1 cellular context compared by ENCODE assay signal in the genomic region with DNA sequence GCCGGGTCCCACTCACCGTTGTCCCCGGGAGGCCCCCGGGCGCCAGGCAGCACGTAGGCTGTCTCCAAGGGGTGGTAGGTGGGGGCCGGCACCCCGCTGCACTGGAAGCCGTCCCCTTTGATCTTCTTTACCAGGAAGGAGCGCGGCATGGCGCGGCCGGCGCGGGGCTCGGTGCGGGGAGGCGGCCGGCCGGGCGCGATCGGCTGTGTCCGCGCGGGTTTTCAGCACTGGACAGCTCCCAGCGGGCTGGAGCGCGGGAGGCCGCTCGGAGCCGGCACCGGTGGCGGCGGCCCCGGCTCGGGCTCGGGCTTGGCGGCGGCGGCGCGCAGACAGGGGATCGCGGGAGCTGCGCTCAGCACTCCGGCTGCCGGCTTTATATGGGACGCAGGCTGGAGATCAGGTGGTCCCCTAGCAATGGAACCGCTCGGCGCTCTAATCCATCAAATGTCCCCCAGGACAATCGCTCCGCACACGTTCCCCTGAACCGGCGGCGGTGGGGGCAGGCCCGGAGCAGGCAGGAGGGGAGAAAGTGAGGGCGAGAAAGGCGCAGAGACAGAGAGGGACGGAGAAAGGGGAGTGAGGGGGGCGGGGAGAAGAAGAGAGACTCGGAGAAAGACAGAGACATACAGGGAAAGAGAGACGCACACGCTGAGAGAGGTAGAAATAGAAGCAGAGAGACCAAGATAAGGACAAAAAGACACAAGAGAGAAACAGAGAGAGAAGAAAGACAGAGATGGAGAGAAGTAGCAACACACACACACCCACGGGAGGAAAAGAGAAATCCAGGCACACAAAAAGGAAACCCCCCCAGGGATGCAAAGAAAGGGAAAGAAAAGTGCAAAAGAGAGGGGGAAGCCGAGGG.
TF ChIP-seq lines count a peak whose summit lies in the region.

A gene (minus strand): TSS at position 350 of the 862 bp plus-strand sequence. CDS start 201 bp downstream, at position 149.

TF ChIP-seq in HepG2, 621 proteins besides CTCF, POLR2A, EP300 and RAD21 (continued from another document and continues in another):
- no peak for TF ChIP-seq ZNF33A (CRISPR knock-in tag; IDR thresholded peaks at IDR 0.05; ENCODE audit: borderline replicate concordance)
- TF ChIP-seq SYNCRIP (IDR thresholded peaks at IDR 0.05; ENCODE audit: insufficient read depth, low read depth, low read length): no peak
- TF ChIP-seq CBX2 (IDR thresholded peaks at IDR 0.05; ENCODE audit: low read depth, low read length): no peak
- peak; percentile 97 for TF ChIP-seq CBX2 (CRISPR knock-in tag; IDR thresholded peaks at IDR 0.05; ENCODE audit: low read depth)
- TF ChIP-seq ZNF12 (CRISPR knock-in tag; IDR thresholded peaks at IDR 0.05): peak; percentile 33; the same call in 1 of the 2 replicates
- TF ChIP-seq ZNF121 (CRISPR knock-in tag; IDR thresholded peaks at IDR 0.05): peak; percentile 43; the same call in 1 of the 2 replicates
- TF ChIP-seq MYC (CRISPR knock-in tag; IDR thresholded peaks at IDR 0.05; ENCODE audit: borderline replicate concordance): 0 out of 2 replicates have a peak, but pooled peaks have one; percentile 51
- TF ChIP-seq, protein P1, sequence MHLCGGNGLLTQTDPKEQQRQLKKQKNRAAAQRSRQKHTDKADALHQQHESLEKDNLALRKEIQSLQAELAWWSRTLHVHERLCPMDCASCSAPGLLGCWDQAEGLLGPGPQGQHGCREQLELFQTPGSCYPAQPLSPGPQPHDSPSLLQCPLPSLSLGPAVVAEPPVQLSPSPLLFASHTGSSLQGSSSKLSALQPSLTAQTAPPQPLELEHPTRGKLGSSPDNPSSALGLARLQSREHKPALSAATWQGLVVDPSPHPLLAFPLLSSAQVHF (CRISPR knock-in tag; IDR thresholded peaks at IDR 0.05): peak; percentile 94
- TF ChIP-seq ARID2 (CRISPR knock-in tag; IDR thresholded peaks at IDR 0.05; ENCODE audit: borderline replicate concordance): peak; percentile 67; the same call in 1 of the 2 replicates
- TF ChIP-seq SIX1 (CRISPR knock-in tag; IDR thresholded peaks at IDR 0.05; ENCODE audit: borderline replicate concordance): 0 out of 2 replicates have a peak, but pooled peaks have one; percentile 55
- TF ChIP-seq, protein P2, sequence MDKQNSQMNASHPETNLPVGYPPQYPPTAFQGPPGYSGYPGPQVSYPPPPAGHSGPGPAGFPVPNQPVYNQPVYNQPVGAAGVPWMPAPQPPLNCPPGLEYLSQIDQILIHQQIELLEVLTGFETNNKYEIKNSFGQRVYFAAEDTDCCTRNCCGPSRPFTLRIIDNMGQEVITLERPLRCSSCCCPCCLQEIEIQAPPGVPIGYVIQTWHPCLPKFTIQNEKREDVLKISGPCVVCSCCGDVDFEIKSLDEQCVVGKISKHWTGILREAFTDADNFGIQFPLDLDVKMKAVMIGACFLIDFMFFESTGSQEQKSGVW (CRISPR knock-in tag; IDR thresholded peaks at IDR 0.05; ENCODE audit: borderline replicate concordance): peak; percentile 88; the same call in 1 of the 2 replicates
- peak; percentile 94 for TF ChIP-seq ZNF672 (CRISPR knock-in tag; IDR thresholded peaks at IDR 0.05)
- TF ChIP-seq HMG20B (CRISPR knock-in tag; conservative IDR thresholded peaks at IDR 0.05): no peak
- no peak for TF ChIP-seq LCORL (IDR thresholded peaks at IDR 0.05)
- no peak for TF ChIP-seq LCORL (CRISPR knock-in tag; IDR thresholded peaks at IDR 0.05)
- peak; percentile 93; the same call in 1 of the 2 replicates for TF ChIP-seq ZNF782 (CRISPR knock-in tag; IDR thresholded peaks at IDR 0.05; ENCODE audit: borderline replicate concordance)
- TF ChIP-seq, protein P3, sequence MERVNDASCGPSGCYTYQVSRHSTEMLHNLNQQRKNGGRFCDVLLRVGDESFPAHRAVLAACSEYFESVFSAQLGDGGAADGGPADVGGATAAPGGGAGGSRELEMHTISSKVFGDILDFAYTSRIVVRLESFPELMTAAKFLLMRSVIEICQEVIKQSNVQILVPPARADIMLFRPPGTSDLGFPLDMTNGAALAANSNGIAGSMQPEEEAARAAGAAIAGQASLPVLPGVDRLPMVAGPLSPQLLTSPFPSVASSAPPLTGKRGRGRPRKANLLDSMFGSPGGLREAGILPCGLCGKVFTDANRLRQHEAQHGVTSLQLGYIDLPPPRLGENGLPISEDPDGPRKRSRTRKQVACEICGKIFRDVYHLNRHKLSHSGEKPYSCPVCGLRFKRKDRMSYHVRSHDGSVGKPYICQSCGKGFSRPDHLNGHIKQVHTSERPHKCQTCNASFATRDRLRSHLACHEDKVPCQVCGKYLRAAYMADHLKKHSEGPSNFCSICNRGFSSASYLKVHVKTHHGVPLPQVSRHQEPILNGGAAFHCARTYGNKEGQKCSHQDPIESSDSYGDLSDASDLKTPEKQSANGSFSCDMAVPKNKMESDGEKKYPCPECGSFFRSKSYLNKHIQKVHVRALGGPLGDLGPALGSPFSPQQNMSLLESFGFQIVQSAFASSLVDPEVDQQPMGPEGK (CRISPR knock-in tag; IDR thresholded peaks at IDR 0.05): peak; percentile 32; the same call in 1 of the 2 replicates
- TF ChIP-seq, protein P4, sequence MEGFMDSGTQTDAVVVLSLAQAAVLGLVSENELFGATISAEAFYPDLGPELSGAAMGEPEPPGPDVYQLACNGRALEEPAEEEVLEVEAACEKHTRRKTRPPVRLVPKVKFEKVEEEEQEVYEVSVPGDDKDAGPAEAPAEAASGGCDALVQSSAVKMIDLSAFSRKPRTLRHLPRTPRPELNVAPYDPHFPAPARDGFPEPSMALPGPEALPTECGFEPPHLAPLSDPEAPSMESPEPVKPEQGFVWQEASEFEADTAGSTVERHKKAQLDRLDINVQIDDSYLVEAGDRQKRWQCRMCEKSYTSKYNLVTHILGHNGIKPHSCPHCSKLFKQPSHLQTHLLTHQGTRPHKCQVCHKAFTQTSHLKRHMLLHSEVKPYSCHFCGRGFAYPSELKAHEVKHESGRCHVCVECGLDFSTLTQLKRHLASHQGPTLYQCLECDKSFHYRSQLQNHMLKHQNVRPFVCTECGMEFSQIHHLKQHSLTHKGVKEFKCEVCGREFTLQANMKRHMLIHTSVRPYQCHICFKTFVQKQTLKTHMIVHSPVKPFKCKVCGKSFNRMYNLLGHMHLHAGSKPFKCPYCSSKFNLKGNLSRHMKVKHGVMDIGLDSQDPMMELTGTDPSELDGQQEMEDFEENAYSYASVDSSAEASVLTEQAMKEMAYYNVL (CRISPR knock-in tag; IDR thresholded peaks at IDR 0.05; ENCODE audit: borderline replicate concordance): no peak
- TF ChIP-seq, protein P5, sequence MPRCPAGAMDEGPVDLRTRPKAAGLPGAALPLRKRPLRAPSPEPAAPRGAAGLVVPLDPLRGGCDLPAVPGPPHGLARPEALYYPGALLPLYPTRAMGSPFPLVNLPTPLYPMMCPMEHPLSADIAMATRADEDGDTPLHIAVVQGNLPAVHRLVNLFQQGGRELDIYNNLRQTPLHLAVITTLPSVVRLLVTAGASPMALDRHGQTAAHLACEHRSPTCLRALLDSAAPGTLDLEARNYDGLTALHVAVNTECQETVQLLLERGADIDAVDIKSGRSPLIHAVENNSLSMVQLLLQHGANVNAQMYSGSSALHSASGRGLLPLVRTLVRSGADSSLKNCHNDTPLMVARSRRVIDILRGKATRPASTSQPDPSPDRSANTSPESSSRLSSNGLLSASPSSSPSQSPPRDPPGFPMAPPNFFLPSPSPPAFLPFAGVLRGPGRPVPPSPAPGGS (CRISPR knock-in tag; IDR thresholded peaks at IDR 0.05): peak; percentile 100
- TF ChIP-seq ZNF616 (CRISPR knock-in tag; IDR thresholded peaks at IDR 0.05; ENCODE audit: low read depth): peak; percentile 97
- TF ChIP-seq, protein P6, sequence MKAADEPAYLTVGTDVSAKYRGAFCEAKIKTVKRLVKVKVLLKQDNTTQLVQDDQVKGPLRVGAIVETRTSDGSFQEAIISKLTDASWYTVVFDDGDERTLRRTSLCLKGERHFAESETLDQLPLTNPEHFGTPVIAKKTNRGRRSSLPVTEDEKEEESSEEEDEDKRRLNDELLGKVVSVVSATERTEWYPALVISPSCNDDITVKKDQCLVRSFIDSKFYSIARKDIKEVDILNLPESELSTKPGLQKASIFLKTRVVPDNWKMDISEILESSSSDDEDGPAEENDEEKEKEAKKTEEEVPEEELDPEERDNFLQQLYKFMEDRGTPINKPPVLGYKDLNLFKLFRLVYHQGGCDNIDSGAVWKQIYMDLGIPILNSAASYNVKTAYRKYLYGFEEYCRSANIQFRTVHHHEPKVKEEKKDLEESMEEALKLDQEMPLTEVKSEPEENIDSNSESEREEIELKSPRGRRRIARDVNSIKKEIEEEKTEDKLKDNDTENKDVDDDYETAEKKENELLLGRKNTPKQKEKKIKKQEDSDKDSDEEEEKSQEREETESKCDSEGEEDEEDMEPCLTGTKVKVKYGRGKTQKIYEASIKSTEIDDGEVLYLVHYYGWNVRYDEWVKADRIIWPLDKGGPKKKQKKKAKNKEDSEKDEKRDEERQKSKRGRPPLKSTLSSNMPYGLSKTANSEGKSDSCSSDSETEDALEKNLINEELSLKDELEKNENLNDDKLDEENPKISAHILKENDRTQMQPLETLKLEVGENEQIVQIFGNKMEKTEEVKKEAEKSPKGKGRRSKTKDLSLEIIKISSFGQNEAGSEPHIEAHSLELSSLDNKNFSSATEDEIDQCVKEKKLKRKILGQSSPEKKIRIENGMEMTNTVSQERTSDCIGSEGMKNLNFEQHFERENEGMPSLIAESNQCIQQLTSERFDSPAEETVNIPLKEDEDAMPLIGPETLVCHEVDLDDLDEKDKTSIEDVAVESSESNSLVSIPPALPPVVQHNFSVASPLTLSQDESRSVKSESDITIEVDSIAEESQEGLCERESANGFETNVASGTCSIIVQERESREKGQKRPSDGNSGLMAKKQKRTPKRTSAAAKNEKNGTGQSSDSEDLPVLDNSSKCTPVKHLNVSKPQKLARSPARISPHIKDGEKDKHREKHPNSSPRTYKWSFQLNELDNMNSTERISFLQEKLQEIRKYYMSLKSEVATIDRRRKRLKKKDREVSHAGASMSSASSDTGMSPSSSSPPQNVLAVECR (CRISPR knock-in tag; IDR thresholded peaks at IDR 0.05; ENCODE audit: borderline replicate concordance): peak; percentile 93
- peak; percentile 96 for TF ChIP-seq NFKB2 (CRISPR knock-in tag; IDR thresholded peaks at IDR 0.05; ENCODE audit: borderline replicate concordance)
- TF ChIP-seq ZMYM4 (CRISPR knock-in tag; IDR thresholded peaks at IDR 0.05): peak; percentile 93
- TF ChIP-seq HDAC6 (IDR thresholded peaks at IDR 0.05; ENCODE audit: low read depth, low read length): no peak
- TF ChIP-seq MAFF (IDR thresholded peaks at IDR 0.05; ENCODE audit: low read depth, low read length): no peak
- TF ChIP-seq ZNF335 (CRISPR knock-in tag; IDR thresholded peaks at IDR 0.05): no peak
- TF ChIP-seq, protein P7, sequence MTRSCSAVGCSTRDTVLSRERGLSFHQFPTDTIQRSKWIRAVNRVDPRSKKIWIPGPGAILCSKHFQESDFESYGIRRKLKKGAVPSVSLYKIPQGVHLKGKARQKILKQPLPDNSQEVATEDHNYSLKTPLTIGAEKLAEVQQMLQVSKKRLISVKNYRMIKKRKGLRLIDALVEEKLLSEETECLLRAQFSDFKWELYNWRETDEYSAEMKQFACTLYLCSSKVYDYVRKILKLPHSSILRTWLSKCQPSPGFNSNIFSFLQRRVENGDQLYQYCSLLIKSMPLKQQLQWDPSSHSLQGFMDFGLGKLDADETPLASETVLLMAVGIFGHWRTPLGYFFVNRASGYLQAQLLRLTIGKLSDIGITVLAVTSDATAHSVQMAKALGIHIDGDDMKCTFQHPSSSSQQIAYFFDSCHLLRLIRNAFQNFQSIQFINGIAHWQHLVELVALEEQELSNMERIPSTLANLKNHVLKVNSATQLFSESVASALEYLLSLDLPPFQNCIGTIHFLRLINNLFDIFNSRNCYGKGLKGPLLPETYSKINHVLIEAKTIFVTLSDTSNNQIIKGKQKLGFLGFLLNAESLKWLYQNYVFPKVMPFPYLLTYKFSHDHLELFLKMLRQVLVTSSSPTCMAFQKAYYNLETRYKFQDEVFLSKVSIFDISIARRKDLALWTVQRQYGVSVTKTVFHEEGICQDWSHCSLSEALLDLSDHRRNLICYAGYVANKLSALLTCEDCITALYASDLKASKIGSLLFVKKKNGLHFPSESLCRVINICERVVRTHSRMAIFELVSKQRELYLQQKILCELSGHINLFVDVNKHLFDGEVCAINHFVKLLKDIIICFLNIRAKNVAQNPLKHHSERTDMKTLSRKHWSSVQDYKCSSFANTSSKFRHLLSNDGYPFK (CRISPR knock-in tag; IDR thresholded peaks at IDR 0.05; ENCODE audit: borderline replicate concordance): no peak
- peak; percentile 67 for TF ChIP-seq KMT2B (CRISPR knock-in tag; IDR thresholded peaks at IDR 0.05)
- TF ChIP-seq ESRRA (CRISPR knock-in tag; IDR thresholded peaks at IDR 0.05; ENCODE audit: low read depth): peak; percentile 91
- TF ChIP-seq, protein P8, sequence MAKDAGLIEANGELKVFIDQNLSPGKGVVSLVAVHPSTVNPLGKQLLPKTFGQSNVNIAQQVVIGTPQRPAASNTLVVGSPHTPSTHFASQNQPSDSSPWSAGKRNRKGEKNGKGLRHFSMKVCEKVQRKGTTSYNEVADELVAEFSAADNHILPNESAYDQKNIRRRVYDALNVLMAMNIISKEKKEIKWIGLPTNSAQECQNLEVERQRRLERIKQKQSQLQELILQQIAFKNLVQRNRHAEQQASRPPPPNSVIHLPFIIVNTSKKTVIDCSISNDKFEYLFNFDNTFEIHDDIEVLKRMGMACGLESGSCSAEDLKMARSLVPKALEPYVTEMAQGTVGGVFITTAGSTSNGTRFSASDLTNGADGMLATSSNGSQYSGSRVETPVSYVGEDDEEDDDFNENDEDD (CRISPR knock-in tag; IDR thresholded peaks at IDR 0.05; ENCODE audit: borderline replicate concordance): peak; percentile 88; the same call in 1 of the 2 replicates
- TF ChIP-seq REXO4 (CRISPR knock-in tag; IDR thresholded peaks at IDR 0.05; ENCODE audit: borderline replicate concordance): no peak
- TF ChIP-seq U2AF2 (IDR thresholded peaks at IDR 0.05; ENCODE audit: low read depth, low read length): no peak
- TF ChIP-seq ZFP1 (CRISPR knock-in tag; IDR thresholded peaks at IDR 0.05): peak; percentile 61; the same call in 1 of the 2 replicates
- peak; percentile 95 for TF ChIP-seq KLF11 (CRISPR knock-in tag; IDR thresholded peaks at IDR 0.05)
- TF ChIP-seq MZF1 (CRISPR knock-in tag; IDR thresholded peaks at IDR 0.05; ENCODE audit: borderline replicate concordance): no peak
- peak; percentile 96; the same call in 1 of the 2 replicates for TF ChIP-seq ZNF570 (CRISPR knock-in tag; IDR thresholded peaks at IDR 0.05; ENCODE audit: borderline replicate concordance)
- TF ChIP-seq, protein P9, sequence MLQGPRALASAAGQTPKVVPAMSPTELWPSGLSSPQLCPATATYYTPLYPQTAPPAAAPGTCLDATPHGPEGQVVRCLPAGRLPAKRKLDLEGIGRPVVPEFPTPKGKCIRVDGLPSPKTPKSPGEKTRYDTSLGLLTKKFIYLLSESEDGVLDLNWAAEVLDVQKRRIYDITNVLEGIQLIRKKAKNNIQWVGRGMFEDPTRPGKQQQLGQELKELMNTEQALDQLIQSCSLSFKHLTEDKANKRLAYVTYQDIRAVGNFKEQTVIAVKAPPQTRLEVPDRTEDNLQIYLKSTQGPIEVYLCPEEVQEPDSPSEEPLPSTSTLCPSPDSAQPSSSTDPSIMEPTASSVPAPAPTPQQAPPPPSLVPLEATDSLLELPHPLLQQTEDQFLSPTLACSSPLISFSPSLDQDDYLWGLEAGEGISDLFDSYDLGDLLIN (CRISPR knock-in tag; IDR thresholded peaks at IDR 0.05; ENCODE audit: borderline replicate concordance): no peak; the same call in 1 of the 2 replicates
- peak; percentile 95; the same call in 1 of the 2 replicates for TF ChIP-seq MTF2 (CRISPR knock-in tag; IDR thresholded peaks at IDR 0.05; ENCODE audit: borderline replicate concordance)
- no peak for TF ChIP-seq MAFK (conservative IDR thresholded peaks at IDR 0.05 in 1 of 2, IDR thresholded peaks at IDR 0.05 in 1 of 2; ENCODE audit: low read length in 2 of 2)
- no peak for TF ChIP-seq GTF2F1 (IDR thresholded peaks at IDR 0.05; ENCODE audit: low read length)
- no peak for TF ChIP-seq JUND (CRISPR knock-in tag; IDR thresholded peaks at IDR 0.05)
- TF ChIP-seq MIER3 (CRISPR knock-in tag; IDR thresholded peaks at IDR 0.05; ENCODE audit: borderline replicate concordance): peak; percentile 22; the same call in 1 of the 2 replicates
- TF ChIP-seq KLF6 (CRISPR knock-in tag; IDR thresholded peaks at IDR 0.05): peak; percentile 99
